ENCODE assay signal across 34 cellular contexts in genomic region chr2:16010011-16010410, GRCh38.
"Had no signal": no experiment of that assay in that cellular context is flagged by ENCODE, and none has a peak within 500 bp of the region (broad histone marks: within the 10 kb centered on the region; RNA-seq: fewer than 3 reads in every experiment).

No MANE protein-coding gene starts in this region.

- DNase-seq: activated effector memory CD4-positive, alpha-beta T cell treated with anti-CD3 and anti-CD28 coated beads, Interleukin-2, amount 50 U/mL, for 16 hours; activated effector memory CD4-positive, alpha-beta T cell treated with Interleukin-2 at 50 U/mL for 16 hours; activated gamma-delta T cell; activated gamma-delta T cell treated with Interleukin-2 at 50 U/mL for 16 hours; activated naive CD4-positive, alpha-beta T cell; activated naive CD4-positive, alpha-beta T cell treated with anti-CD3 and anti-CD28 coated beads for 36 hours; activated naive CD4-positive, alpha-beta T cell treated with anti-CD3 and anti-CD28 coated beads, Interleukin-2, amount 10 ng/mL, durations not matched to agents 7 days and 5 days; activated naive CD4-positive, alpha-beta T cell treated with anti-CD3 and anti-CD28 coated beads, Interleukin-2, amount 50 U/mL, for 16 hours; activated naive CD4-positive, alpha-beta T cell treated with Interleukin-2 at 50 U/mL for 16 hours; activated naive CD8-positive, alpha-beta T cell treated with anti-CD3 and anti-CD28 coated beads for 36 hours; activated naive CD8-positive, alpha-beta T cell treated with anti-CD3 and anti-CD28 coated beads, Interleukin-2, amount 10 ng/mL, durations not matched to agents 7 days and 5 days; activated naive CD8-positive, alpha-beta T cell treated with anti-CD3 and anti-CD28 coated beads, Interleukin-2, amount 50 U/mL, for 24 hours; activated T-cell treated with anti-CD3 and anti-CD28 coated beads, Interleukin-2, amount 50 U/mL, for 1 hour; activated T-cell treated with anti-CD3 and anti-CD28 coated beads, Interleukin-2, amount 50 U/mL, for 24 hours; activated T-cell treated with anti-CD3 and anti-CD28 coated beads, Interleukin-2, amount 50 U/mL, for 4 hours; activated T-cell treated with anti-CD3 and anti-CD28 coated beads, Interleukin-2, amount 50 U/mL, for 48 hours; activated T-cell treated with anti-CD3 and anti-CD28 coated beads, Interleukin-2, amount 50 U/mL, for 72 hours; adrenal gland; amniotic stem cell; amygdala; anterior cingulate cortex; aorta; body of pancreas; brain microvascular endothelial cell; caudate nucleus; central memory CD4-positive, alpha-beta T cell; cerebellar nuclear complex had no signal

- H3K4me3 ChIP-seq: adrenal gland, ascending aorta, body of pancreas, breast epithelium, cardiac muscle cell had no signal

- H3K27ac ChIP-seq: adrenal gland, ascending aorta, body of pancreas, brain microvascular endothelial cell, breast epithelium, cardiac muscle cell had no signal

- ATAC-seq: activated naive CD4-positive, alpha-beta T cell treated with anti-CD3 and anti-CD28 coated beads, Interleukin-2, amount 50 U/mL, for 72 hours; activated naive CD8-positive, alpha-beta T cell treated with anti-CD3 and anti-CD28 coated beads, Interleukin-2, amount 50 U/mL, for 24 hours; activated T-cell treated with anti-CD3 and anti-CD28 coated beads, Interleukin-2, amount 50 U/mL, for 4 hours; activated T-cell treated with anti-CD3 and anti-CD28 coated beads, Interleukin-2, amount 50 U/mL, for 72 hours; activated T-helper 17 cell treated with anti-CD3 and anti-CD28 coated beads, Interleukin-2, amount 50 U/mL, for 72 hours; body of pancreas had no signal

- H3K36me3 ChIP-seq: adrenal gland, ascending aorta, brain microvascular endothelial cell, breast epithelium, cardiac muscle cell had no signal

- FAIRE-seq: astrocyte, bronchial epithelial cell had no signal

- H3K4me1 ChIP-seq: adrenal gland, ascending aorta had no signal

- H3K9me3 ChIP-seq: adrenal gland, ascending aorta, body of pancreas, breast epithelium had no signal
